Comparison of ENCODE assay signal across 10 cellular contexts in the genomic region with DNA sequence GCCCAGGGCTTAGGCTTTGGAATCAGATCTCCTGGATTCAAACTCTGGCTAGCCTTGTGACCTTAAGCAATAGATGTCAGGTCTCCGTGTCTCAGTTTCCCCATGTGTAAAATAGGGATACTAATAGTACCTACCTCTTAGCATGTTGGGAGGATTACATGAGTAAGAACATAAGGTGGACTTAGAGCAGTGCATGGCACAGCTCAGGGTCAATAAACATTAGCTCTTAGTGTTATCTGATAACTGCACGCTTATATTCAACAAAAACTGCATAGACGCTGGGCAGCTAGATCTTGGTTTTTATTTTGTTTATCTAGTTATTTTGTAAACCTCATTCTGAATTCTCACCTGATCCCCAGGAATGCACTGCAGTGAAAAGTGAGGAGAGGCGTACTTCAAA. TPM values are rescaled to one million over a fixed set of nuclear protein-coding genes. Genes with fewer than 3 reads are reported as not detected.
"Had no signal": no experiment of that assay in that cellular context is flagged by ENCODE, and none has a peak within 500 bp of the region (broad histone marks: within the 10 kb centered on the region; RNA-seq: fewer than 3 reads in every experiment).

No MANE protein-coding gene starts in this region.

- H3K27ac ChIP-seq: GM23248, HL-60 had no signal

- ATAC-seq: HCT116, K562 had no signal

- H3K9ac ChIP-seq: GM23248 had no signal

- H3K9me3 ChIP-seq: HAP-1 had no signal

- H3K4me3 ChIP-seq: GM23248, HAP-1, K562 had no signal

- H2AFZ ChIP-seq: GM23248 had no signal

- DNase-seq: GM23248, GOT3, H7, HFFc6, IMR-90, KG1 had no signal

- H3K36me3 ChIP-seq: HAP-1 had no signal

- H3K4me1 ChIP-seq: HAP-1 had no signal

- FAIRE-seq: K562 had no signal

RNA-seq across cellular contexts. Expression of a gene that starts 17.2 kb away (rescaled TPM):
- total RNA-seq: GM23248 had no signal
